9 cellular contexts compared by ENCODE assay signal in the genomic region with DNA sequence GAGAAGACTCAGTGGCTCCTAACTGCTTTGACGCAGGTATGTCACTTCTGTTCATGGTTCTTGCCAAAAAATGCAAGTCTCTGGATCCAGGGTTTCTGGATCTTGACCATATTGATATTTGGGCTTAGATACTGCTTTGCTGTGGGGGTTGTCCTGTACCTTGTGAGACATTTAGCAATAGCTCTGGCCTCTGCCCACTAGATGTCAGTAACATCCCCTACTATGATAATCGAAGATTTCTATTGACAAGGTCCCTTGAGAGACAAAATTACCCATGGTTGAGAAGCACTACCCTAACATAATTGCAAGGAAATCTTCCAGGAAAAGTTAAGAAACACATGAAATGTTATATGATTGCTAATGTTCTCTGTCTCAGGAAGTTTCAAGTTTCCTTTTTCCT.
DNase-seq lines count a peak whose midpoint lies in the region; ATAC-seq and TF ChIP-seq lines count a peak whose summit lies in the region.
"Had no signal": no experiment of that assay in that cellular context is flagged by ENCODE, and none has a peak within 500 bp of the region (broad histone marks: within the 10 kb centered on the region; RNA-seq: fewer than 3 reads in every experiment).

No MANE protein-coding gene starts in this region.

- no peaks in the 10 kb centered on the region for H3K36me3 Mint-ChIP-seq in progenitor cell of endocrine pancreas (ENCODE audit: insufficient read depth)

- in situ Hi-C loops in G401 (cut with HindIII; ENCODE audit: low sequenced_read_pairs) = no loop called here

- DNase-seq in G401 (ENCODE audit: low spot score) = peak; percentile 7
- peak; percentile 7 for DNase-seq in LoVo (ENCODE audit: low spot score)
- DNase-seq in brain pericyte (ENCODE audit: low read depth, low spot score) = peak; percentile 8
- DNase-seq in progenitor cell of endocrine pancreas (ENCODE audit: low spot score, unreplicated experiment) = no peak
- DNase-seq in NCI-H2196 (lab: John Stamatoyannopoulos, UW; ENCODE audit: unreplicated experiment) = no peak
- no peak for DNase-seq in mucosa of gallbladder (ENCODE audit: low spot score)

- H3K9me3 Mint-ChIP-seq in progenitor cell of endocrine pancreas (ENCODE audit: low read depth) = peaks cover 9% of the 10 kb centered on the region
- H3K9me3 Mint-ChIP-seq: T-helper 1 cell treated with Interleukin-12 subunit alpha and Interleukin-12 subunit beta and Interleukin-4 antibody, amounts not matched to agents 30 μg/mL and 1 μg/mL, for 36 hours had no signal

- TF ChIP-seq CTCF in progenitor cell of endocrine pancreas (IDR thresholded peaks at IDR 0.05; ENCODE audit: unreplicated experiment) = peak; percentile 53

- peak; percentile 65 for ATAC-seq in GM21515 (IDR thresholded peaks at IDR 0.05; ENCODE audit: unreplicated experiment)
- ATAC-seq in activated CD4-positive, CD25-positive, alpha-beta regulatory T cell treated with anti-CD3 and anti-CD28 coated beads, Interleukin-2, amount 50 U/mL, for 24 hours = no peak

- H3K4me1 Mint-ChIP-seq in progenitor cell of endocrine pancreas (ENCODE audit: low read depth) = no peaks in the 10 kb centered on the region

- no peak overlapping the region for H3K27ac Mint-ChIP-seq in progenitor cell of endocrine pancreas
- H3K27ac Mint-ChIP-seq: T-helper 1 cell treated with Interleukin-12 subunit alpha and Interleukin-12 subunit beta and Interleukin-4 antibody, amounts not matched to agents 30 μg/mL and 1 μg/mL, for 36 hours had no signal

- no peaks in the 10 kb centered on the region for H3K27me3 Mint-ChIP-seq in progenitor cell of endocrine pancreas

- H3K4me3 Mint-ChIP-seq in progenitor cell of endocrine pancreas (ENCODE audit: low read depth) = no peak overlapping the region
- H3K4me3 Mint-ChIP-seq: T-helper 1 cell treated with Interleukin-12 subunit alpha and Interleukin-12 subunit beta and Interleukin-4 antibody, amounts not matched to agents 30 μg/mL and 1 μg/mL, for 36 hours had no signal

Comparison
In these comparisons a context has a peak if more than half of its experiments do, and no peak if none do; other contexts are left out.
1. DNase-seq: peak in G401 (single experiment), LoVo (single experiment) and brain pericyte (single experiment); none in progenitor cell of endocrine pancreas (single experiment), NCI-H2196 (single experiment) and mucosa of gallbladder (single experiment).